ENCODE assay signal across 21 cellular contexts in genomic region chr9:87428659-87429058, GRCh38.
A peak's percentile ranks its signal among the peaks of the same experiment; 100 is the strongest.
DNase-seq lines count a peak whose midpoint lies in the region; ATAC-seq, FAIRE-seq and TF ChIP-seq lines count a peak whose summit lies in the region.
"Had no signal": no experiment of that assay in that cellular context is flagged by ENCODE, and none has a peak within 500 bp of the region (broad histone marks: within the 10 kb centered on the region; RNA-seq: fewer than 3 reads in every experiment).

No MANE protein-coding gene starts in this region.

- no peaks in the 10 kb centered on the region for H3K4me1 ChIP-seq in GM12878 (ENCODE audit: control insufficient read depth, insufficient read depth, low read length)
- peaks cover 19 to 29% (median 21%) of the 10 kb centered on the region in 3 donors for H3K4me1 ChIP-seq in pancreas
- H3K4me1 ChIP-seq in testis = no peaks in the 10 kb centered on the region

- CTCF ChIA-PET in GM12878 (lab: Yijun Ruan, JAX) = no interaction called here

- WGBS in GM12878 (ENCODE audit: insufficient coverage, insufficient replicate concordance, low lambda C conversion rate, missing lambda C conversion rate) = 13% methylated on average over 3 of the region's 3 CpGs
- WGBS in pancreas, 2 donors = 11 to 14% methylated on average over 3 of the region's 3 CpGs
- 63 to 69% methylated on average over 3 of the region's 3 CpGs for WGBS in testis, 2 donors

- peak; percentile 9 for DNase-seq in DMS53 treated with DMSO at 0.1 percent for 48 hours (lab: John Stamatoyannopoulos, UW; ENCODE audit: unreplicated experiment)
- DNase-seq in HT-29 (ENCODE audit: low spot score) = peak; percentile 39
- no peak for DNase-seq in GM12878 (ENCODE audit: low read depth, low spot score)
- peak in 4 of 6 donors; percentile 29 to 63 (median 52) for DNase-seq in pancreas
- DNase-seq in testis = no peak
- DNase-seq: CD4-positive, alpha-beta memory T cell; DND-41; GDM1; HFFc6; Karpas-422; MM.1S; NCI-H1105; NCI-H187; NCI-H69 had no signal

- no peak overlapping the region for H3K27ac ChIP-seq in GM12878 (ENCODE audit: control insufficient read depth, insufficient read depth)
- peak overlapping the region in 2 of 4 donors; percentile 11 to 13 for H3K27ac ChIP-seq in pancreas
- no peak overlapping the region for H3K27ac ChIP-seq in testis
- H3K27ac ChIP-seq: SK-N-MC had no signal

- H2AFZ ChIP-seq in GM12878 (ENCODE audit: control insufficient read depth, low read depth, low read length) = peak overlapping the region; percentile 1; the same call in 1 of the 2 replicates

- H3K36me3 ChIP-seq in GM12878 (ENCODE audit: control insufficient read depth in 2 of 2, insufficient read depth in 2 of 2, low read length in 1 of 2) (no peaks in the 10 kb centered on the region), pancreas (no peaks in the 10 kb centered on the region), testis (ENCODE audit: low read depth, missing control alignments) (no peaks in the 10 kb centered on the region)

- no peak overlapping the region for H3K9ac ChIP-seq in GM12878 (ENCODE audit: control insufficient read depth, insufficient read depth, low read length)

- H3K79me2 ChIP-seq in GM12878 (ENCODE audit: control insufficient read depth, insufficient read depth, low read length) = no peaks in the 10 kb centered on the region

- TF ChIP-seq EP300 in GM12878 (IDR thresholded peaks at IDR 0.05; ENCODE audit: borderline replicate concordance in 1 of 2, control insufficient read depth in 1 of 2, low read depth in 2 of 2, low read length in 2 of 2) = no peak

- POLR2A ChIA-PET in GM12878 (lab: Charles Lee) = no interaction called here

- H3K27me3 ChIP-seq in GM12878 (replicated peaks in 1 of 2; ENCODE audit: control insufficient read depth in 2 of 2, insufficient read depth in 2 of 2, low read length in 1 of 2) (no peaks in the 10 kb centered on the region), pancreas (no peaks in the 10 kb centered on the region), testis (no peaks in the 10 kb centered on the region)

- H3K4me2 ChIP-seq in GM12878 (ENCODE audit: control insufficient read depth, insufficient read depth) = no peak overlapping the region

- H3K4me3 ChIP-seq in GM12878 = no peak overlapping the region
- H3K4me3 ChIP-seq in pancreas = no peak overlapping the region
- no peak overlapping the region for H3K4me3 ChIP-seq in testis
- H3K4me3 ChIP-seq: SK-N-MC had no signal

- intact Hi-C loops in GM12878 (cut with micrococcal nuclease; ENCODE audit: unreplicated experiment) (no loop called here), pancreas (cut with DNase I) (no loop called here), testis (cut with DNase I; ENCODE audit: low total_unique reads) (no loop called here)

- no peak for FAIRE-seq in GM12878 (lab: Jason Lieb, UNC)
- FAIRE-seq in pancreas (lab: Jason Lieb, UNC) = no peak
- FAIRE-seq: D721Med, GM12892, H54 had no signal

- peaks cover 5% of the 10 kb centered on the region; the same call in 2 of the 3 replicates for H3K9me3 ChIP-seq in GM12878 (replicated peaks; ENCODE audit: control insufficient read depth, insufficient read depth, low read length)
- no peaks in the 10 kb centered on the region for H3K9me3 ChIP-seq in pancreas
- H3K9me3 ChIP-seq in testis = no peaks in the 10 kb centered on the region

- in situ Hi-C loops in GM12878 (cut with MboI) = no loop called here

- TF ChIP-seq POLR2A in GM12878 (IDR thresholded peaks at IDR 0.05; ENCODE audit: low read depth, low read length) (no peak), testis (IDR thresholded peaks at IDR 0.05) (no peak)

- no TSS peak for BruUV-seq in GM12878 (replicated peaks; lab: Mats Ljungman, UMichigan)

- no peaks in the 10 kb centered on the region for H4K20me1 ChIP-seq in GM12878 (ENCODE audit: control insufficient read depth, insufficient read depth)

- no peak for TF ChIP-seq CTCF in GM12878 (IDR thresholded peaks at IDR 0.05 in 2 of 3, conservative IDR thresholded peaks at IDR 0.05 in 1 of 3; ENCODE audit: control insufficient read depth in 2 of 3, extremely low read depth in 1 of 3, insufficient read depth in 1 of 3, low read depth in 3 of 3, low read length in 3 of 3)
- TF ChIP-seq CTCF in pancreas (IDR thresholded peaks at IDR 0.05) = no peak
- TF ChIP-seq CTCF in testis (IDR thresholded peaks at IDR 0.05) = no peak

- RAD21 ChIA-PET in GM12878 (lab: Charles Lee; ENCODE audit: unreplicated experiment) = no interaction called here

- ATAC-seq in GM12878 (no peak), pancreas (peak; percentile 77 to 90 (median 90)), GM21576 (IDR thresholded peaks at IDR 0.05; ENCODE audit: unreplicated experiment) (no peak), GM18511 (IDR thresholded peaks at IDR 0.05; ENCODE audit: unreplicated experiment) (no peak)
- ATAC-seq: Panc1 had no signal

- TF ChIP-seq RAD21 in GM12878 (IDR thresholded peaks at IDR 0.05; ENCODE audit: insufficient read depth, low read depth, low read length) = no peak

- SMC1A ChIA-PET in GM12878 (lab: Charles Lee; ENCODE audit: uncharacterized antibody, unreplicated experiment) = interaction anchor here (1.0 to 1.3 kb wide), 3 partner anchors 8 to 71 kb away, joined by 3 read pairs; no protein-coding TSS in a partner anchor

TF ChIP-seq in GM12878, 131 proteins besides CTCF, POLR2A, EP300 and RAD21 (continues in another document):
- TF ChIP-seq BCL11A (IDR thresholded peaks at IDR 0.05; ENCODE audit: low read depth, low read length) (no peak), NR2C2 (IDR thresholded peaks at IDR 0.05; ENCODE audit: borderline replicate concordance, control insufficient read depth, insufficient read length, low read depth) (no peak), FOXM1 (IDR thresholded peaks at IDR 0.05; ENCODE audit: low read depth, low read length) (no peak), RCOR1 (conservative IDR thresholded peaks at IDR 0.05; ENCODE audit: low read depth, low read length) (no peak), ZNF687 (IDR thresholded peaks at IDR 0.05) (no peak), RELA (IDR thresholded peaks at IDR 0.05; ENCODE audit: borderline replicate concordance, partially characterized antibody) (no peak), USF2 (IDR thresholded peaks at IDR 0.05; ENCODE audit: borderline replicate concordance, low read depth, low read length) (no peak), BMI1 (IDR thresholded peaks at IDR 0.05; ENCODE audit: borderline replicate concordance) (no peak), SKIL (IDR thresholded peaks at IDR 0.05; ENCODE audit: low read depth, poor library complexity, severe bottlenecking) (no peak), BHLHE40 (IDR thresholded peaks at IDR 0.05; ENCODE audit: borderline replicate concordance in 1 of 2, low read depth in 2 of 2, low read length in 1 of 2) (no peak), SREBF1 (IDR thresholded peaks at IDR 0.05; ENCODE audit: low read length) (no peak), IKZF1 (conservative IDR thresholded peaks at IDR 0.05) (no peak), HDAC2 (IDR thresholded peaks at IDR 0.05) (no peak), MTA2 (IDR thresholded peaks at IDR 0.05; ENCODE audit: low read depth) (no peak), TCF7 (IDR thresholded peaks at IDR 0.05; ENCODE audit: borderline replicate concordance) (no peak)

Comparison
In these comparisons a context has a peak if more than half of its experiments do, and no peak if none do; other contexts are left out.
1. DNase-seq: peak in DMS53 treated with DMSO at 0.1 percent for 48 hours (single experiment), HT-29 (single experiment) and pancreas (4 of 6); none in GM12878 (single experiment) and testis (single experiment).
2. ATAC-seq: peak in pancreas (4 of 4); none in GM12878 (single experiment), GM21576 (single experiment) and GM18511 (single experiment).